In genomic region chrX:13179100-13179499, GRCh38 we compare ENCODE assay signal across 17 cellular contexts.
"Had no signal": no experiment of that assay in that cellular context is flagged by ENCODE, and none has a peak within 500 bp of the region (broad histone marks: within the 10 kb centered on the region; RNA-seq: fewer than 3 reads in every experiment).

No MANE protein-coding gene starts in this region.

- H3K9me3 ChIP-seq: pancreas, thoracic aorta had no signal

- DNase-seq: activated CD4-positive, alpha-beta T cell treated with anti-CD3 and anti-CD28 coated beads for 1 hour; activated CD8-positive, alpha-beta T cell treated with anti-CD3 and anti-CD28 coated beads for 36 hours; activated effector memory CD4-positive, alpha-beta T cell treated with Interleukin-2 at 50 U/mL for 16 hours; activated T-cell treated with anti-CD3 and anti-CD28 coated beads, Interleukin-2, amount 50 U/mL, for 4 hours; amniotic stem cell; effector CD8-positive, alpha-beta T cell; midbrain; pancreas; spleen; T-cell; T1000 had no signal

- H3K4me1 ChIP-seq: pancreas, spleen had no signal

- H3K27ac ChIP-seq: pancreas, spleen, thoracic aorta, VCaP had no signal

- H3K4me3 ChIP-seq: lung, pancreas, spleen, thoracic aorta had no signal

- H3K27ac Mint-ChIP-seq: activated CD8-positive, alpha-beta T cell treated with anti-CD3 and anti-CD28 coated beads for 36 hours; activated naive CD4-positive, alpha-beta T cell treated with anti-CD3 and anti-CD28 coated beads, Interleukin-2, amount 50 U/mL, for 24 hours; T-cell had no signal

- H3K36me3 ChIP-seq: pancreas, spleen, thoracic aorta had no signal

- H3K27me3 Mint-ChIP-seq: activated CD8-positive, alpha-beta T cell treated with anti-CD3 and anti-CD28 coated beads for 36 hours; activated naive CD4-positive, alpha-beta T cell treated with anti-CD3 and anti-CD28 coated beads, Interleukin-2, amount 50 U/mL, for 24 hours had no signal

- FAIRE-seq: endothelial cell of umbilical vein had no signal

- ATAC-seq: activated CD8-positive, alpha-beta T cell treated with anti-CD3 and anti-CD28 coated beads for 36 hours; activated T-cell treated with anti-CD3 and anti-CD28 coated beads, Interleukin-2, amount 50 U/mL, for 4 hours; pancreas; sciatic nerve; T-cell had no signal

- H3K9me3 Mint-ChIP-seq: activated CD8-positive, alpha-beta T cell treated with anti-CD3 and anti-CD28 coated beads for 36 hours; activated naive CD4-positive, alpha-beta T cell treated with anti-CD3 and anti-CD28 coated beads, Interleukin-2, amount 50 U/mL, for 24 hours; activated T-cell treated with anti-CD3 and anti-CD28 coated beads, Interleukin-2, amount 50 U/mL, for 4 hours had no signal

- H3K36me3 Mint-ChIP-seq: T-cell had no signal

- H3K4me3 Mint-ChIP-seq: activated CD8-positive, alpha-beta T cell treated with anti-CD3 and anti-CD28 coated beads for 36 hours; activated naive CD4-positive, alpha-beta T cell treated with anti-CD3 and anti-CD28 coated beads, Interleukin-2, amount 50 U/mL, for 24 hours; activated T-cell treated with anti-CD3 and anti-CD28 coated beads, Interleukin-2, amount 50 U/mL, for 4 hours; T-cell had no signal
